In the genomic region with DNA sequence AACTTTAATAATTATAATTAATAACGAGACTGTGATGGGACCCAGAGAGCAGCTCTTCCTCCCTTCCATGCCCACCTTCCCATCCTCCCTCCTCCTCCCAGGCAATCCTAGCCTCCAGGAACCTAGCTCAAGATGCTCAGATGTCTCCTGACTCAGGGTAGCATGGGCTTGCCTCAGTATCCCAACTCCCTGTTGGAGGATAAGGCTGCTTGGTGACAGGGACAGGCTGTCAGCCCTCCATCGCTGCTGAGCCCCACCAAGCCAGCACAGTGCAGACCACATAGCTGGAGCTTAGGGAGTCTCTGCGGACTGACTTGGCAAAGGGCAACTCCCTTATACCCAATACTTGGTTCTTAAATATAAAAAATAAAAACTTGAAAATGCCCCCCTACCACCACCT, we compare ENCODE assay signal across 12 cellular contexts. TPM values are rescaled to one million over a fixed set of nuclear protein-coding genes. Genes with fewer than 3 reads are reported as not detected.
A peak's percentile ranks its signal among the peaks of the same experiment; 100 is the strongest.
DNase-seq lines count a peak whose midpoint lies in the region; ATAC-seq, FAIRE-seq and TF ChIP-seq lines count a peak whose summit lies in the region.
"Had no signal": no experiment of that assay in that cellular context is flagged by ENCODE, and none has a peak within 500 bp of the region (broad histone marks: within the 10 kb centered on the region; RNA-seq: fewer than 3 reads in every experiment).

No MANE protein-coding gene starts in this region.

- H3K4me1 Mint-ChIP-seq in activated CD4-positive, alpha-beta T cell treated with anti-CD3 and anti-CD28 coated beads for 36 hours, result peaks cover 95% of the 10 kb centered on the region
- H3K4me1 Mint-ChIP-seq in stimulated activated naive CD8-positive, alpha-beta T cell treated with anti-CD3 and anti-CD28 coated beads, Interleukin-15, amount 100 ng/mL, for 72 hours, result peaks cover 97% of the 10 kb centered on the region

- intact Hi-C loops in activated CD4-positive, alpha-beta T cell treated with anti-CD3 and anti-CD28 coated beads for 36 hours (cut with DNase I, micrococcal nuclease), result loop anchor here in 1 of 2 experiments (2.0 kb wide), 1 partner anchor 43 kb away; no protein-coding TSS in a partner anchor

- no peak for ATAC-seq in activated CD4-positive, alpha-beta T cell treated with anti-CD3 and anti-CD28 coated beads for 36 hours
- ATAC-seq in stimulated activated naive CD8-positive, alpha-beta T cell treated with anti-CD3 and anti-CD28 coated beads, Interleukin-15, amount 100 ng/mL, for 72 hours, result no peak
- ATAC-seq in GM18907 (IDR thresholded peaks at IDR 0.05; ENCODE audit: unreplicated experiment), result no peak
- ATAC-seq: A549 had no signal

- H3K27me3 ChIP-seq in SU-DHL-6 (ENCODE audit: low read length) (no peaks in the 10 kb centered on the region), fibroblast of lung (ENCODE audit: control insufficient read depth, insufficient read depth, low read length) (no peaks in the 10 kb centered on the region)

- no peaks in the 10 kb centered on the region for H3K27me3 Mint-ChIP-seq in activated CD4-positive, alpha-beta T cell treated with anti-CD3 and anti-CD28 coated beads for 36 hours
- H3K27me3 Mint-ChIP-seq in stimulated activated naive CD8-positive, alpha-beta T cell treated with anti-CD3 and anti-CD28 coated beads, Interleukin-15, amount 100 ng/mL, for 72 hours, result no peaks in the 10 kb centered on the region

- H3K27ac ChIP-seq in SU-DHL-6 (ENCODE audit: low read depth, low read length), result peak overlapping the region; percentile 2; the same call in 1 of the 2 replicates
- peak overlapping the region; percentile 40 for H3K27ac ChIP-seq in fibroblast of lung (ENCODE audit: insufficient read depth, low read length)

- H3F3A ChIP-seq in SU-DHL-6 (ENCODE audit: insufficient read depth), result peaks cover 12% of the 10 kb centered on the region

- H3K27ac Mint-ChIP-seq in activated CD4-positive, alpha-beta T cell treated with anti-CD3 and anti-CD28 coated beads for 36 hours, result peak overlapping the region; percentile 99
- H3K27ac Mint-ChIP-seq in stimulated activated naive CD8-positive, alpha-beta T cell treated with anti-CD3 and anti-CD28 coated beads, Interleukin-15, amount 100 ng/mL, for 72 hours, result peak overlapping the region; percentile 61 to 95

- CTCF ChIA-PET in activated CD4-positive, alpha-beta T cell treated with anti-CD3 and anti-CD28 coated beads for 36 hours (lab: Charles Lee), result interaction anchor here (0.9 to 3.3 kb wide), 8 partner anchors 9 to 45 kb away, joined by 3 to 13 read pairs (median 6); no protein-coding TSS in a partner anchor

- no peak overlapping the region for H3K4me2 ChIP-seq in SU-DHL-6 (ENCODE audit: low read depth, low read length, poor library complexity, severe bottlenecking)
- no peak overlapping the region for H3K4me2 ChIP-seq in fibroblast of lung (ENCODE audit: extremely low read depth, insufficient read depth, low read length)

- no peak overlapping the region for H3K9ac ChIP-seq in SU-DHL-6 (ENCODE audit: low read length)
- no peak overlapping the region for H3K9ac ChIP-seq in fibroblast of lung (ENCODE audit: insufficient read depth, low read length)

- H3K79me2 ChIP-seq in SU-DHL-6 (ENCODE audit: insufficient read depth, low read length), result peaks cover 100% of the 10 kb centered on the region
- H3K79me2 ChIP-seq in fibroblast of lung (ENCODE audit: control insufficient read depth, insufficient read depth, low read length), result peaks cover 96% of the 10 kb centered on the region

- peaks cover 78% of the 10 kb centered on the region for H3K36me3 Mint-ChIP-seq in activated CD4-positive, alpha-beta T cell treated with anti-CD3 and anti-CD28 coated beads for 36 hours (ENCODE audit: low read depth)

- H3K9me3 Mint-ChIP-seq in activated CD4-positive, alpha-beta T cell treated with anti-CD3 and anti-CD28 coated beads for 36 hours (ENCODE audit: low read depth), result no peaks in the 10 kb centered on the region
- H3K9me3 Mint-ChIP-seq in stimulated activated naive CD8-positive, alpha-beta T cell treated with anti-CD3 and anti-CD28 coated beads, Interleukin-15, amount 100 ng/mL, for 72 hours, result no peaks in the 10 kb centered on the region

- DNase-seq in activated CD4-positive, alpha-beta T cell treated with anti-CD3 and anti-CD28 coated beads for 36 hours, result no peak
- no peak for DNase-seq in activated CD4-positive, alpha-beta T cell treated with anti-CD3 and anti-CD28 coated beads for 1 hour
- DNase-seq in fibroblast of lung (ENCODE audit: low read depth in 2 of 2) (no peak), OCI-M1 (lab: John Stamatoyannopoulos, UW) (no peak), frontal cortex (ENCODE audit: low spot score in 2 of 2) (no peak)
- no peak for DNase-seq in stimulated activated naive CD8-positive, alpha-beta T cell treated with anti-CD3 and anti-CD28 coated beads, Interleukin-15, amount 100 ng/mL, for 72 hours
- DNase-seq: NCI-H2029 treated with DMSO at 0.1 percent for 48 hours, SIG-M5 had no signal

- H4K20me1 ChIP-seq in SU-DHL-6 (ENCODE audit: low read depth, low read length) (peaks cover 4% of the 10 kb centered on the region; the same call in 1 of the 2 replicates), fibroblast of lung (ENCODE audit: control insufficient read depth, extremely low read depth, insufficient read depth, low read length) (peaks cover 10% of the 10 kb centered on the region)

- H3K9me3 ChIP-seq in SU-DHL-6 (ENCODE audit: insufficient read depth, low read length), result no peaks in the 10 kb centered on the region
- H3K9me3 ChIP-seq in fibroblast of lung (ENCODE audit: control insufficient read depth, insufficient read depth, low read depth, low read length), result no peaks in the 10 kb centered on the region
- H3K9me3 ChIP-seq: A549 had no signal

- H2AFZ ChIP-seq in SU-DHL-6 (ENCODE audit: low read depth, low read length, severe bottlenecking) (no peak overlapping the region), fibroblast of lung (ENCODE audit: low read length) (no peak overlapping the region)

- no peaks in the 10 kb centered on the region for H3K9me2 ChIP-seq in SU-DHL-6 (replicated peaks; ENCODE audit: insufficient read depth, low read length)

- peak overlapping the region; percentile 75 for H3K4me3 Mint-ChIP-seq in activated CD4-positive, alpha-beta T cell treated with anti-CD3 and anti-CD28 coated beads for 36 hours
- peak overlapping the region; percentile 65 to 87 for H3K4me3 Mint-ChIP-seq in stimulated activated naive CD8-positive, alpha-beta T cell treated with anti-CD3 and anti-CD28 coated beads, Interleukin-15, amount 100 ng/mL, for 72 hours

- no peak for FAIRE-seq in frontal cortex (lab: Jason Lieb, UNC)
- FAIRE-seq: A549, bronchial epithelial cell had no signal

- no peaks in the 10 kb centered on the region for H3K36me3 ChIP-seq in SU-DHL-6 (ENCODE audit: low read length)
- H3K36me3 ChIP-seq in fibroblast of lung (ENCODE audit: control insufficient read depth, insufficient read depth, low read length), result peaks cover 18% of the 10 kb centered on the region

- H3K4me1 ChIP-seq in fibroblast of lung (ENCODE audit: control insufficient read depth, extremely low read depth, insufficient read depth, low read length), result peaks cover 43% of the 10 kb centered on the region

- POLR2A ChIA-PET in activated CD4-positive, alpha-beta T cell treated with anti-CD3 and anti-CD28 coated beads for 36 hours (lab: Charles Lee), result interaction anchor here (0.8 to 4.1 kb wide), 4 partner anchors 10 to 78 kb away, joined by 4 to 44 read pairs (median 15); no protein-coding TSS in a partner anchor

- H3K4me3 ChIP-seq in SU-DHL-6 (ENCODE audit: insufficient read depth, low read length, poor library complexity, severe bottlenecking), result no peak overlapping the region
- H3K4me3 ChIP-seq in fibroblast of lung (replicated peaks in 1 of 4; ENCODE audit: control extremely low read depth in 1 of 4, insufficient read depth in 1 of 4, low read depth in 3 of 4, low read length in 4 of 4), result no peak overlapping the region
- H3K4me3 ChIP-seq: A549 had no signal

- TF ChIP-seq CTCF in SU-DHL-6 (IDR thresholded peaks at IDR 0.05; ENCODE audit: insufficient read depth, low read length, poor library complexity, severe bottlenecking) (no peak), fibroblast of lung (conservative IDR thresholded peaks at IDR 0.05 in 1 of 2, IDR thresholded peaks at IDR 0.05 in 1 of 2; ENCODE audit: low read depth in 1 of 2, low read length in 2 of 2) (no peak)

RNA-seq across cellular contexts. Expression of a gene that starts 11.5 kb away (rescaled TPM):
- 100 to 1,000 TPM; 720 to 773 TPM for total RNA-seq in activated CD4-positive, alpha-beta T cell treated with anti-CD3 and anti-CD28 coated beads for 36 hours
- total RNA-seq in fibroblast of lung (562 and 796 TPM in 2 replicates), frontal cortex (32.2 TPM)
- 413 and 677 TPM in 2 replicates for polyA plus RNA-seq in fibroblast of lung
- polyA plus RNA-seq in fibroblast of lung (2012), result 611 and 1,244 TPM in 2 replicates
- 1,141 and 2,569 TPM in 2 replicates for polyA minus RNA-seq in fibroblast of lung (ENCODE audit: low replicate concordance)

Comparison
In these comparisons a context has a peak if more than half of its experiments do, and no peak if none do; other contexts are left out.
1. RNA of a gene that starts 11.5 kb away (total RNA-seq): 562 to 796 TPM in fibroblast of lung and 720 to 773 TPM in activated CD4-positive, alpha-beta T cell treated with anti-CD3 and anti-CD28 coated beads for 36 hours; 32.2 TPM in frontal cortex (single experiment); every median in the first group is over 10 times any median in the second.